25 cellular contexts compared by ENCODE assay signal in the genomic region with DNA sequence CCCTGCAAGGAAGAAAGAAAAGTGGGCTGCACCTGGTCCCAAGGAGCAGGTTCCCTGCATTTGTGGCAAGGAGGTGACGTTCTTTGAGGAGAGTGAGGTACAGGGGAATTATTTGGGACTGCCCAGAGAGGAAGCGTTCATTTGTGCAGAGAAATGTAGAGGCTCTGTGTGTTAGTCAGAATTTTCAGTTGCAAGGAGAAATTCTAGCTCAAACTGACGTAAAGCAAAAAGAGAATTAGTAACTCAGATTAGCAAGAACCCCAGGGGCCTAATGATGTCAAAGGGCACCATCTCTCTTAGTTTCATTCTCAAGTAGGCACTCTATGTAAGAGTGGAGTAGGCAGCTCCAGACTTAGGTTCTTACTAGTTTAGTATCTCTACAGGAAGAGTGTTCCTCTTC. TPM values are rescaled to one million over a fixed set of nuclear protein-coding genes. Genes with fewer than 3 reads are reported as not detected.
DNase-seq lines count a peak whose midpoint lies in the region; ATAC-seq and TF ChIP-seq lines count a peak whose summit lies in the region.
"Had no signal": no experiment of that assay in that cellular context is flagged by ENCODE, and none has a peak within 500 bp of the region (broad histone marks: within the 10 kb centered on the region; RNA-seq: fewer than 3 reads in every experiment).

No MANE protein-coding gene starts in this region.

- BruUV-seq in PC-3 (replicated peaks; lab: Mats Ljungman, UMichigan): no TSS peak

- H3K36me3 ChIP-seq in PC-3 (ENCODE audit: low read depth, low read length) (no peaks in the 10 kb centered on the region), MG63 (peaks cover 19% of the 10 kb centered on the region)
- H3K36me3 ChIP-seq: ascending aorta, neural progenitor cell, upper lobe of right lung had no signal

- CTCF ChIA-PET in activated CD4-positive, alpha-beta T cell treated with anti-CD3 and anti-CD28 coated beads for 36 hours (lab: Charles Lee): interaction anchor here (0.6 to 1.8 kb wide), 5 partner anchors 10 to 441 kb away, joined by 3 to 7 read pairs (median 4); no protein-coding TSS in a partner anchor
- CTCF ChIA-PET in PC-3 (lab: Charles Lee): no interaction called here

- peak overlapping the region; percentile 89 for H3K27ac Mint-ChIP-seq in activated CD4-positive, alpha-beta T cell treated with anti-CD3 and anti-CD28 coated beads for 36 hours
- no peak overlapping the region for H3K27ac Mint-ChIP-seq in nephron
- H3K27ac Mint-ChIP-seq: activated CD8-positive, alpha-beta T cell treated with anti-CD3 and anti-CD28 coated beads for 36 hours; neural progenitor cell had no signal

- peak; percentile 24 for ATAC-seq in activated CD4-positive, alpha-beta T cell treated with anti-CD3 and anti-CD28 coated beads for 36 hours
- ATAC-seq in GM18868 (IDR thresholded peaks at IDR 0.05; ENCODE audit: unreplicated experiment) (peak; percentile 18), PC-3 (no peak)
- ATAC-seq: activated CD8-positive, alpha-beta T cell treated with anti-CD3 and anti-CD28 coated beads for 36 hours; K562; Panc1; SK-N-SH treated with all-trans-retinoic acid at 6 μM for 48 hours; upper lobe of right lung had no signal

- no peak overlapping the region for H3K9ac ChIP-seq in PC-3 (ENCODE audit: low read length)
- H3K9ac ChIP-seq: neural progenitor cell had no signal

- H3K36me3 Mint-ChIP-seq in activated CD4-positive, alpha-beta T cell treated with anti-CD3 and anti-CD28 coated beads for 36 hours (ENCODE audit: low read depth): peaks cover 18% of the 10 kb centered on the region
- no peaks in the 10 kb centered on the region for H3K36me3 Mint-ChIP-seq in nephron (ENCODE audit: low read depth)
- H3K36me3 Mint-ChIP-seq: neural progenitor cell had no signal

- peaks cover 43% of the 10 kb centered on the region for H3K4me1 Mint-ChIP-seq in activated CD4-positive, alpha-beta T cell treated with anti-CD3 and anti-CD28 coated beads for 36 hours
- H3K4me1 Mint-ChIP-seq in nephron: peaks cover 19% of the 10 kb centered on the region

- H3K4me3 Mint-ChIP-seq in activated CD4-positive, alpha-beta T cell treated with anti-CD3 and anti-CD28 coated beads for 36 hours: no peak overlapping the region
- peak overlapping the region; percentile 2 to 11 (median 4) for H3K4me3 Mint-ChIP-seq in nephron
- H3K4me3 Mint-ChIP-seq: activated CD8-positive, alpha-beta T cell treated with anti-CD3 and anti-CD28 coated beads for 36 hours; neural progenitor cell had no signal

- H3F3A ChIP-seq in PC-3 (ENCODE audit: low read length, unreplicated experiment): no peaks in the 10 kb centered on the region

- TF ChIP-seq CTCF in PC-3 (conservative IDR thresholded peaks at IDR 0.05; ENCODE audit: low read depth, low read length): no peak
- no peak for TF ChIP-seq CTCF in nephron (IDR thresholded peaks at IDR 0.05; ENCODE audit: unreplicated experiment in 3 of 3)

- no peak overlapping the region for H2AFZ ChIP-seq in PC-3 (ENCODE audit: low read length)
- H2AFZ ChIP-seq: hepatocyte, neural progenitor cell had no signal

- H3K27me3 Mint-ChIP-seq in activated CD4-positive, alpha-beta T cell treated with anti-CD3 and anti-CD28 coated beads for 36 hours: no peaks in the 10 kb centered on the region
- no peaks in the 10 kb centered on the region for H3K27me3 Mint-ChIP-seq in nephron (ENCODE audit: low read depth)
- H3K27me3 Mint-ChIP-seq: activated CD8-positive, alpha-beta T cell treated with anti-CD3 and anti-CD28 coated beads for 36 hours had no signal

- H3K27ac ChIP-seq in PC-3 (ENCODE audit: low read length) (no peak overlapping the region), substantia nigra (ENCODE audit: low read depth, low read length, poor library complexity, severe bottlenecking) (no peak overlapping the region)
- H3K27ac ChIP-seq: C4-2B, neural progenitor cell had no signal

- H3K4me2 ChIP-seq in PC-3 (ENCODE audit: low read length): 0 out of 2 replicates have a peak overlapping the region, but pooled peaks have one; percentile 91

- H3K4me1 ChIP-seq in PC-3 (ENCODE audit: insufficient read depth, low read length): peaks cover 25% of the 10 kb centered on the region

- H3K79me2 ChIP-seq in PC-3 (ENCODE audit: low read length): peaks cover 40% of the 10 kb centered on the region

- H4K20me1 ChIP-seq in PC-3 (ENCODE audit: low read length): peaks cover 17% of the 10 kb centered on the region

- no peaks in the 10 kb centered on the region for H3K9me2 ChIP-seq in PC-3 (replicated peaks; ENCODE audit: low read length)

- POLR2A ChIA-PET in activated CD4-positive, alpha-beta T cell treated with anti-CD3 and anti-CD28 coated beads for 36 hours (lab: Charles Lee): interaction anchor here (0.9 to 1.5 kb wide), 2 partner anchors 75 to 368 kb away, joined by 3 to 5 read pairs; no protein-coding TSS in a partner anchor
- POLR2A ChIA-PET in PC-3 (lab: Charles Lee; ENCODE audit: unreplicated experiment): no interaction called here

- H3K4me3 ChIP-seq in PC-3 (ENCODE audit: low read length) (no peak overlapping the region), MG63 (no peak overlapping the region)
- H3K4me3 ChIP-seq: ascending aorta, hepatocyte, K562, neural progenitor cell, upper lobe of right lung had no signal

- H3K9me3 ChIP-seq in PC-3 (ENCODE audit: low read length) (no peaks in the 10 kb centered on the region), MG63 (no peaks in the 10 kb centered on the region)
- H3K9me3 ChIP-seq: ascending aorta, upper lobe of right lung had no signal

- peaks cover 2% of the 10 kb centered on the region for H3K9me3 Mint-ChIP-seq in activated CD4-positive, alpha-beta T cell treated with anti-CD3 and anti-CD28 coated beads for 36 hours (ENCODE audit: low read depth)
- H3K9me3 Mint-ChIP-seq in nephron: peaks cover 4% of the 10 kb centered on the region
- H3K9me3 Mint-ChIP-seq: activated CD8-positive, alpha-beta T cell treated with anti-CD3 and anti-CD28 coated beads for 36 hours had no signal

- no peaks in the 10 kb centered on the region for H3K27me3 ChIP-seq in PC-3 (ENCODE audit: low read length)
- H3K27me3 ChIP-seq in MG63: no peaks in the 10 kb centered on the region
- H3K27me3 ChIP-seq: ascending aorta, hepatocyte, neural progenitor cell, upper lobe of right lung had no signal

- intact Hi-C loops in activated CD4-positive, alpha-beta T cell treated with anti-CD3 and anti-CD28 coated beads for 36 hours (cut with DNase I, micrococcal nuclease): loop anchor here (5.0 to 10.0 kb wide), 7 partner anchors 284 to 1666 kb away; a partner anchor contains a TSS
- intact Hi-C loops in PC-3 (cut with micrococcal nuclease): no loop called here

- peak; percentile 22 for DNase-seq in activated CD4-positive, alpha-beta T cell treated with anti-CD3 and anti-CD28 coated beads for 36 hours
- no peak for DNase-seq in activated CD4-positive, alpha-beta T cell treated with anti-CD3 and anti-CD28 coated beads, Interleukin-2, amount 50 U/mL, for 1 hour
- DNase-seq in PC-3: no peak
- no peak for DNase-seq in substantia nigra (lab: John Stamatoyannopoulos, UW)
- DNase-seq in NCI-H345 treated with DMSO at 0.1 percent for 48 hours (lab: John Stamatoyannopoulos, UW; ENCODE audit: unreplicated experiment): no peak
- no peak for DNase-seq in MG63
- DNase-seq: 8988T; activated CD8-positive, alpha-beta T cell treated with anti-CD3 and anti-CD28 coated beads for 36 hours; DMS79 treated with DMSO at 0.1 percent for 48 hours; GM23248; islet precursor cell; mesenchymal stem cell; NCI-H1092; stimulated activated naive CD4-positive, alpha-beta T cell; upper lobe of right lung had no signal

RNA-seq across cellular contexts. Expression of a gene that starts 2.4 kb away (rescaled TPM):
- total RNA-seq in activated CD4-positive, alpha-beta T cell treated with anti-CD3 and anti-CD28 coated beads for 36 hours: 100 to 1,000 TPM; 449 to 553 TPM
- total RNA-seq in PC-3 (2014; rRNA removed): 178 and 216 TPM in 2 replicates
- 441 and 536 TPM in 2 replicates for total RNA-seq in MG63 (2014; rRNA removed; shearing (Covaris generic); ENCODE audit: low replicate concordance)

RNA-seq across cellular contexts. Expression of a gene that starts 50.7 kb away (rescaled TPM):
- total RNA-seq in activated CD4-positive, alpha-beta T cell treated with anti-CD3 and anti-CD28 coated beads for 36 hours: not detected
- total RNA-seq in PC-3 (2014; rRNA removed): 0.95 and 1.4 TPM in 2 replicates
- total RNA-seq in MG63 (2014; rRNA removed; shearing (Covaris generic); ENCODE audit: low replicate concordance): not detected in 2 replicates
- total RNA-seq: activated CD8-positive, alpha-beta T cell treated with anti-CD3 and anti-CD28 coated beads for 36 hours; ascending aorta; chondrocyte; GM23248; K562 had no signal
